6 cellular contexts compared by ENCODE assay signal in genomic region chr12:101471878-101472277, GRCh38. TPM values are rescaled to one million over a fixed set of nuclear protein-coding genes. Genes with fewer than 3 reads are reported as not detected.
"Had no signal": no experiment of that assay in that cellular context is flagged by ENCODE, and none has a peak within 500 bp of the region (broad histone marks: within the 10 kb centered on the region; RNA-seq: fewer than 3 reads in every experiment).

No MANE protein-coding gene starts in this region.

RNA-seq across cellular contexts. Expression of gene SPIC, which starts 3.3 kb away (rescaled TPM):
- total RNA-seq: HepG2, HT-29, HT1080, IMR-90, K562 had no signal
- polyA plus RNA-seq: HepG2, IgD-negative memory B cell, IMR-90, K562 had no signal
